In genomic region chr2:205772983-205773382, GRCh38 we compare ENCODE assay signal across 24 cellular contexts.
DNase-seq lines count a peak whose midpoint lies in the region; ATAC-seq, FAIRE-seq and TF ChIP-seq lines count a peak whose summit lies in the region.
"Had no signal": no experiment of that assay in that cellular context is flagged by ENCODE, and none has a peak within 500 bp of the region (broad histone marks: within the 10 kb centered on the region; RNA-seq: fewer than 3 reads in every experiment).

No MANE protein-coding gene starts in this region.

- H3K4me1 ChIP-seq in esophagus muscularis mucosa, result peaks cover 4 to 100% (median 97%) of the 10 kb centered on the region in 4 donors
- H3K4me1 ChIP-seq: parathyroid adenoma had no signal

- peak; percentile 77 for DNase-seq in COR-L47 (lab: John Stamatoyannopoulos, UW)
- DNase-seq in NCI-H1105 treated with DMSO at 0.1 percent for 48 hours (lab: John Stamatoyannopoulos, UW), result peak; percentile 87
- peak; percentile 3 to 37 for DNase-seq in NCI-H446 (lab: John Stamatoyannopoulos, UW)
- DNase-seq in esophagus muscularis mucosa (ENCODE audit: extremely low spot score), result no peak
- no peak for DNase-seq in left ventricle myocardium superior
- no peak for DNase-seq in GM19239 (ENCODE audit: insufficient read length, low spot score)
- DNase-seq in stimulated activated CD4-positive, alpha-beta T cell treated with anti-CD3 and anti-CD28 coated beads, Interleukin-1b, Interleukin-23, amount 100 ng/mL, for 48 hours, result no peak
- DNase-seq: activated CD4-positive, CD25-positive, alpha-beta regulatory T cell; activated T-cell treated with anti-CD3 and anti-CD28 coated beads, Interleukin-2, amount 50 U/mL, for 72 hours; AML-193; colonic mucosa; HFFc6; hippocampal formation; naive thymus-derived CD8-positive, alpha-beta T cell; NCI-H2029 treated with DMSO at 0.1 percent for 48 hours; SIG-M5; stimulated activated CD4-positive, alpha-beta T cell treated with anti-CD3 and anti-CD28 coated beads, Interleukin-4, amount 100 ng/mL, for 24 hours; T-helper 2 cell had no signal

- no peak for TF ChIP-seq POLR2A in esophagus muscularis mucosa (IDR thresholded peaks at IDR 0.05; ENCODE audit: low read depth)

- H3K4me3 ChIP-seq in esophagus muscularis mucosa, result no peak overlapping the region
- H3K4me3 ChIP-seq: colonic mucosa had no signal

- TF ChIP-seq CTCF in esophagus muscularis mucosa (IDR thresholded peaks at IDR 0.05), result no peak

- no peak for TF ChIP-seq EP300 in esophagus muscularis mucosa (IDR thresholded peaks at IDR 0.05)

- intact Hi-C loops in esophagus muscularis mucosa (cut with DNase I), result loop anchor here (2.0 to 10.0 kb wide), 2 partner anchors 64 to 172 kb away; no protein-coding TSS in a partner anchor
- intact Hi-C loops in left ventricle myocardium superior (cut with micrococcal nuclease), result no loop called here

- H3K27me3 ChIP-seq in esophagus muscularis mucosa, result no peaks in the 10 kb centered on the region
- H3K27me3 ChIP-seq: colonic mucosa had no signal

- H3K27ac ChIP-seq in esophagus muscularis mucosa (replicated peaks in 1 of 4), result peak overlapping the region; percentile 80 to 98 (median 90)
- H3K27ac ChIP-seq: colonic mucosa, parathyroid adenoma had no signal

- H3K9me3 ChIP-seq in esophagus muscularis mucosa, result no peaks in the 10 kb centered on the region
- H3K9me3 ChIP-seq: colonic mucosa had no signal

- 41% methylated on average over 3 of the region's 3 CpGs for WGBS in esophagus muscularis mucosa

- FAIRE-seq in GM19239 (lab: Jason Lieb, UNC), result no peak
- FAIRE-seq: D721Med, endothelial cell of umbilical vein, HTR-8/SVneo, keratinocyte had no signal

- ATAC-seq in left ventricle myocardium superior, result no peak
- ATAC-seq in HG03097 (IDR thresholded peaks at IDR 0.05; ENCODE audit: low FRiP score, unreplicated experiment), result no peak
- ATAC-seq: activated T-cell treated with anti-CD3 and anti-CD28 coated beads, Interleukin-2, amount 50 U/mL, for 72 hours; naive thymus-derived CD8-positive, alpha-beta T cell had no signal

- H3K36me3 ChIP-seq in esophagus muscularis mucosa, result peaks cover 0 to 25% (median under 1%) of the 10 kb centered on the region in 4 donors
- H3K36me3 ChIP-seq: colonic mucosa had no signal

Comparison
In these comparisons a context has a peak if more than half of its experiments do, and no peak if none do; other contexts are left out.
1. DNase-seq: peak in COR-L47 (single experiment), NCI-H1105 treated with DMSO at 0.1 percent for 48 hours (single experiment) and NCI-H446 (2 of 2); none in esophagus muscularis mucosa (single experiment), left ventricle myocardium superior (single experiment), GM19239 (single experiment) and stimulated activated CD4-positive, alpha-beta T cell treated with anti-CD3 and anti-CD28 coated beads, Interleukin-1b, Interleukin-23, amount 100 ng/mL, for 48 hours (single experiment).